ENCODE assay signal across 12 cellular contexts in the genomic region with DNA sequence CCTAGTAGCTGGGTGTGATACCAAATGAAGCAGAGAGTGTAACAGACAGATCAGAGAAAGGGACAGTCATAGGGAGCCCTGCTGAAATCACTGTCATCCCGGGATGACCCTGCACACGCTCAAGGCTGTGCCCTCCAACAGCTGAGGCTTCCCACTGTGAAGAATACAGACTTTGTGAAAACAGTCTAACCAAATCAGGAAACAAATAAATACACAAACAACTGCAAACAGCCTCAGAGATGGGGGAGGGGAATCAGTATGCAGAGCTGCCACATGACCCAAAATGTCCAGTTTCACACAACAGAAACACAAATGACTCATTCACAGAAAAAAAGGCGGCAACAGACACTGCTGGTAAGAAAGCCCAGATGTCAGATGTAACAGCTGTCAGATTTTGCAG.
DNase-seq lines count a peak whose midpoint lies in the region; ATAC-seq, FAIRE-seq and TF ChIP-seq lines count a peak whose summit lies in the region.
"Had no signal": no experiment of that assay in that cellular context is flagged by ENCODE, and none has a peak within 500 bp of the region (broad histone marks: within the 10 kb centered on the region; RNA-seq: fewer than 3 reads in every experiment).

No MANE protein-coding gene starts in this region.

- CTCF ChIA-PET in BJ (lab: Yijun Ruan, JAX): interaction anchor here (1.7 kb wide), 1 partner anchor 99 kb away, joined by 5 read pairs; no protein-coding TSS in a partner anchor
- CTCF ChIA-PET in Calu3 (lab: Charles Lee): no interaction called here

- no peaks in the 10 kb centered on the region for H3K36me3 Mint-ChIP-seq in Calu3 (ENCODE audit: insufficient read depth, unreplicated experiment)
- H3K36me3 Mint-ChIP-seq: CD8-positive, alpha-beta T cell had no signal

- H3K36me3 ChIP-seq in BJ (ENCODE audit: control insufficient read depth, insufficient read depth, low read length) (peaks cover 4% of the 10 kb centered on the region), adipocyte (ENCODE audit: control insufficient read depth, insufficient read depth, low read length, severe bottlenecking) (peaks cover 14% of the 10 kb centered on the region)
- H3K36me3 ChIP-seq: upper lobe of right lung had no signal

- ATAC-seq in HG03135 (IDR thresholded peaks at IDR 0.05; ENCODE audit: unreplicated experiment): no peak
- ATAC-seq: CD8-positive, alpha-beta T cell; upper lobe of right lung had no signal

- no peak overlapping the region for H3K9ac ChIP-seq in adipocyte (ENCODE audit: low read length)

- H3K27ac Mint-ChIP-seq in Calu3 (ENCODE audit: unreplicated experiment): no peak overlapping the region
- H3K27ac Mint-ChIP-seq: activated T-helper 1 cell treated with anti-CD3 and anti-CD28 coated beads, Interleukin-12 subunit alpha, Interleukin-12 subunit beta, Interleukin-2, Interleukin-4 antibody, amounts not matched to agents 30 ng/mL and 10 ng/mL and 1 ng/mL, durations not matched to agents 14 hours and 24 hours and 36 hours; CD8-positive, alpha-beta T cell had no signal

- H3K4me3 Mint-ChIP-seq in Calu3 (ENCODE audit: low read depth, unreplicated experiment): no peak overlapping the region
- H3K4me3 Mint-ChIP-seq: activated T-helper 1 cell treated with anti-CD3 and anti-CD28 coated beads, Interleukin-12 subunit alpha, Interleukin-12 subunit beta, Interleukin-2, Interleukin-4 antibody, amounts not matched to agents 30 ng/mL and 10 ng/mL and 1 ng/mL, durations not matched to agents 14 hours and 24 hours and 36 hours; CD8-positive, alpha-beta T cell had no signal

- H3K4me1 Mint-ChIP-seq in Calu3 (ENCODE audit: low read depth, unreplicated experiment): no peaks in the 10 kb centered on the region

- no TSS peak for BruUV-seq in Calu3 (replicated peaks; lab: Mats Ljungman, UMichigan)

- peaks cover 56% of the 10 kb centered on the region for H3K4me1 ChIP-seq in adipocyte (ENCODE audit: control insufficient read depth, insufficient read depth, low read length)

- TF ChIP-seq CTCF in BJ (IDR thresholded peaks at IDR 0.05; ENCODE audit: insufficient read depth, low read depth, low read length) (no peak), Calu3 (IDR thresholded peaks at IDR 0.05; ENCODE audit: unreplicated experiment) (no peak)

- DNase-seq in BJ (ENCODE audit: low read depth) (peak; percentile 38), adipocyte (ENCODE audit: low read depth) (peak; percentile 76), head of caudate nucleus (peak in 41 of 42 donors; percentile 18 to 92 (median 66)), posterior vena cava (ENCODE audit: low spot score) (peak; percentile 10), Calu3 (no peak), urothelium cell line (ENCODE audit: low spot score) (no peak), SHP77 treated with DMSO at 0.1 percent for 48 hours (lab: John Stamatoyannopoulos, UW) (no peak)
- DNase-seq: CD8-positive, alpha-beta T cell; NCI-H1092; upper lobe of right lung had no signal

- FAIRE-seq in urothelium cell line (lab: Jason Lieb, UNC): no peak

- H3K9me3 ChIP-seq in adipocyte (ENCODE audit: control insufficient read depth, low read length): no peaks in the 10 kb centered on the region
- H3K9me3 ChIP-seq: upper lobe of right lung had no signal

- POLR2A ChIA-PET in BJ (lab: Charles Lee): no interaction called here

- peaks cover 20% of the 10 kb centered on the region for H3K9me3 Mint-ChIP-seq in Calu3 (ENCODE audit: low read depth, unreplicated experiment)

- intact Hi-C loops in head of caudate nucleus (cut with DNase I) (no loop called here), posterior vena cava (cut with DNase I) (no loop called here), Calu3 (cut with micrococcal nuclease; ENCODE audit: unreplicated experiment) (no loop called here)

- no peaks in the 10 kb centered on the region for H3K27me3 ChIP-seq in BJ (ENCODE audit: control insufficient read depth, insufficient read depth, low read length)
- H3K27me3 ChIP-seq in adipocyte (replicated peaks; ENCODE audit: control insufficient read depth, insufficient read depth, low read length): no peaks in the 10 kb centered on the region
- H3K27me3 ChIP-seq: upper lobe of right lung had no signal

- H3K4me3 ChIP-seq in BJ (ENCODE audit: low read depth, low read length): no peak overlapping the region
- peak overlapping the region; percentile 48 for H3K4me3 ChIP-seq in adipocyte (ENCODE audit: low read length)
- H3K4me3 ChIP-seq: upper lobe of right lung had no signal

- H3K27me3 Mint-ChIP-seq in Calu3 (ENCODE audit: unreplicated experiment): no peaks in the 10 kb centered on the region

Comparison
In these comparisons a context has a peak if more than half of its experiments do, and no peak if none do; other contexts are left out.
1. DNase-seq: peak in BJ (single experiment), adipocyte (single experiment), head of caudate nucleus (41 of 42) and posterior vena cava (single experiment); none in Calu3 (single experiment), urothelium cell line (single experiment) and SHP77 treated with DMSO at 0.1 percent for 48 hours (single experiment).